ENCODE assay signal across 28 cellular contexts in genomic region chr10:54908019-54908418, GRCh38.
"Had no signal": no experiment of that assay in that cellular context is flagged by ENCODE, and none has a peak within 500 bp of the region (broad histone marks: within the 10 kb centered on the region; RNA-seq: fewer than 3 reads in every experiment).

No MANE protein-coding gene starts in this region.

- H3K4me3 Mint-ChIP-seq: natural killer cell; nephron progenitor cell; neural progenitor cell; stimulated activated naive B cell treated with anti-CD40 and anti-IgM and Interleukin-4, amounts not matched to agents 10 μg/mL and 1 μg/mL and 100 μg/mL, for 72 hours had no signal

- H3K9me3 ChIP-seq: neutrophil, right atrium auricular region, right lobe of liver, testis, thyroid gland, transverse colon had no signal

- ATAC-seq: heart right ventricle; left cardiac atrium; left lung; natural killer cell; stimulated activated naive CD8-positive, alpha-beta T cell treated with anti-CD3 and anti-CD28 coated beads, Interleukin-15, Interleukin-2, amounts not matched to agents 100 U/mL and 50 U/mL, for 24 hours had no signal

- H3K36me3 Mint-ChIP-seq: natural killer cell; neural progenitor cell; stimulated activated naive B cell treated with anti-CD40 and anti-IgM and Interleukin-4, amounts not matched to agents 10 μg/mL and 1 μg/mL and 100 μg/mL, for 72 hours had no signal

- H3K27me3 Mint-ChIP-seq: progenitor cell of endocrine pancreas; stimulated activated naive B cell treated with anti-CD40 and anti-IgM and Interleukin-4, amounts not matched to agents 10 μg/mL and 1 μg/mL and 100 μg/mL, for 72 hours had no signal

- H3K27ac ChIP-seq: heart right ventricle, hepatocyte, left lung, lower lobe of right lung, neural progenitor cell, neutrophil, parathyroid adenoma, right atrium auricular region, right lobe of liver, stomach, testis, thyroid gland, transverse colon, upper lobe of left lung had no signal

- H3K36me3 ChIP-seq: heart right ventricle, left lung, lower lobe of right lung, neural progenitor cell, neutrophil, right atrium auricular region, right lobe of liver, stomach, thyroid gland, transverse colon, upper lobe of left lung had no signal

- H3K4me3 ChIP-seq: heart right ventricle, hepatocyte, left lung, lower lobe of right lung, neural progenitor cell, right atrium auricular region, right lobe of liver, smooth muscle cell, stomach, testis, thyroid gland, transverse colon, upper lobe of left lung had no signal

- H3K27me3 ChIP-seq: heart right ventricle, hepatocyte, left lung, neural progenitor cell, neutrophil, right atrium auricular region, right lobe of liver, stomach, testis, thyroid gland, transverse colon, upper lobe of left lung had no signal

- H3K4me1 Mint-ChIP-seq: natural killer cell; nephron progenitor cell; stimulated activated naive B cell treated with anti-CD40 and anti-IgM and Interleukin-4, amounts not matched to agents 10 μg/mL and 1 μg/mL and 100 μg/mL, for 72 hours had no signal

- DNase-seq: heart right ventricle; islet precursor cell; kidney glomerular epithelial cell; left cardiac atrium; lower lobe of right lung; mammary epithelial cell; mesenchymal stem cell; natural killer cell; nephron progenitor cell; occipital lobe; right lobe of liver; stimulated activated CD4-positive, alpha-beta T cell treated with anti-CD3 and anti-CD28 coated beads, Interleukin-12 subunit alpha, Interleukin-12 subunit beta, amount 100 ng/mL, for 4 hours; stimulated activated CD4-positive, alpha-beta T cell treated with anti-CD3 and anti-CD28 coated beads, Interleukin-4, amount 100 ng/mL, for 24 hours; stimulated activated naive B cell treated with anti-CD40 and anti-IgM and Interleukin-4, amounts not matched to agents 10 μg/mL and 1 μg/mL and 100 μg/mL, for 72 hours; stimulated activated naive CD8-positive, alpha-beta T cell treated with anti-CD3 and anti-CD28 coated beads, Interleukin-15, Interleukin-2, amounts not matched to agents 100 U/mL and 50 U/mL, for 24 hours; stomach; testis; thyroid gland; transverse colon had no signal

- H3K27ac Mint-ChIP-seq: natural killer cell; nephron progenitor cell; neural progenitor cell; progenitor cell of endocrine pancreas; stimulated activated naive B cell treated with anti-CD40 and anti-IgM and Interleukin-4, amounts not matched to agents 10 μg/mL and 1 μg/mL and 100 μg/mL, for 72 hours had no signal

- H3K4me1 ChIP-seq: heart right ventricle, left lung, lower lobe of right lung, parathyroid adenoma, right atrium auricular region, right lobe of liver, stomach, testis, thyroid gland, transverse colon, upper lobe of left lung had no signal
